1 cellular context compared by ENCODE assay signal in genomic region chr17:61409301-61410099, GRCh38.
TF ChIP-seq lines count a peak whose summit lies in the region.

No MANE protein-coding gene starts in this region.

TF ChIP-seq in K562, 482 proteins besides CTCF, POLR2A, EP300 and RAD21 (continued from another document and continues in another):
- TF ChIP-seq PBX2 (CRISPR knock-in tag; IDR thresholded peaks at IDR 0.05; ENCODE audit: low read depth) (no peak), PBX2 (tag; conservative IDR thresholded peaks at IDR 0.05; ENCODE audit: low read depth) (no peak), CXXC5 (CRISPR knock-in tag; IDR thresholded peaks at IDR 0.05) (peak; percentile 87), YBX1 (IDR thresholded peaks at IDR 0.05) (no peak), PTBP1 (IDR thresholded peaks at IDR 0.05; ENCODE audit: low read depth, low read length) (no peak), ZFPM2 (CRISPR knock-in tag; IDR thresholded peaks at IDR 0.05) (no peak), SMARCC2 (IDR thresholded peaks at IDR 0.05; ENCODE audit: low read depth) (no peak), STAT6 (CRISPR knock-in tag; IDR thresholded peaks at IDR 0.05) (no peak), HNRNPUL1 (IDR thresholded peaks at IDR 0.05; ENCODE audit: low read length) (no peak), ZBTB33 (CRISPR knock-in tag; IDR thresholded peaks at IDR 0.05) (no peak), ZNF707 (CRISPR knock-in tag; conservative IDR thresholded peaks at IDR 0.05) (no peak), SMC3 (conservative IDR thresholded peaks at IDR 0.05; ENCODE audit: insufficient read depth, low read depth, low read length) (peak; percentile 30; the same call in 1 of the 2 replicates), CTBP1 (IDR thresholded peaks at IDR 0.05; ENCODE audit: borderline replicate concordance) (peak; percentile 20; the same call in 1 of the 2 replicates), REST (CRISPR knock-in tag; IDR thresholded peaks at IDR 0.05; ENCODE audit: low read depth) (no peak), CBFB (CRISPR knock-in tag; IDR thresholded peaks at IDR 0.05) (no peak), ATF3 (IDR thresholded peaks at IDR 0.05) (no peak), ATF3 (CRISPR knock-in tag; conservative IDR thresholded peaks at IDR 0.05) (no peak), ZNF766 (CRISPR knock-in tag; conservative IDR thresholded peaks at IDR 0.05) (no peak), TGIF2 (CRISPR knock-in tag; IDR thresholded peaks at IDR 0.05) (no peak), DPF2 (IDR thresholded peaks at IDR 0.05) (no peak), KLF10 (CRISPR knock-in tag; IDR thresholded peaks at IDR 0.05) (no peak), ZFP1 (CRISPR knock-in tag; IDR thresholded peaks at IDR 0.05) (no peak), MIER1 (IDR thresholded peaks at IDR 0.05; ENCODE audit: low read depth) (no peak), SFPQ (IDR thresholded peaks at IDR 0.05; ENCODE audit: low read depth, low read length) (no peak), U2AF2 (optimal IDR thresholded peaks at IDR 0.05; ENCODE audit: low read depth, low read length) (no peak), USF1 (CRISPR knock-in tag; IDR thresholded peaks at IDR 0.05) (no peak), GATAD2B (IDR thresholded peaks at IDR 0.05; ENCODE audit: borderline replicate concordance) (peak; percentile 53; the same call in 1 of the 2 replicates), ELK3 (CRISPR knock-in tag; IDR thresholded peaks at IDR 0.05) (no peak), E2F6 (IDR thresholded peaks at IDR 0.05; ENCODE audit: borderline replicate concordance in 1 of 2, extremely low read depth in 1 of 2, insufficient read depth in 1 of 2, insufficient read length in 1 of 2, low read depth in 1 of 2, low read length in 1 of 2, poor library complexity in 1 of 2, severe bottlenecking in 1 of 2) (peak; percentile 69 to 83), MAX (CRISPR knock-in tag; IDR thresholded peaks at IDR 0.05) (no peak), SETDB1 (IDR thresholded peaks at IDR 0.05; ENCODE audit: low read length) (no peak), ZNF280B (CRISPR knock-in tag; IDR thresholded peaks at IDR 0.05) (no peak), OTX1 (CRISPR knock-in tag; IDR thresholded peaks at IDR 0.05) (no peak), RBM17 (IDR thresholded peaks at IDR 0.05; ENCODE audit: borderline replicate concordance, low read depth, low read length) (no peak), ZC3H4 (CRISPR knock-in tag; IDR thresholded peaks at IDR 0.05; ENCODE audit: borderline replicate concordance) (no peak), NONO (IDR thresholded peaks at IDR 0.05; ENCODE audit: low read depth in 2 of 2, low read length in 1 of 2) (peak in 1 of 2 experiments; percentile 70; a peak in 1 of 4 replicates), ZNF79 (CRISPR knock-in tag; IDR thresholded peaks at IDR 0.05; ENCODE audit: low read depth) (no peak)
